Comparison of ENCODE assay signal across 8 cellular contexts in genomic region chr5:140261403-140262171, GRCh38. TPM values are rescaled to one million over a fixed set of nuclear protein-coding genes. Genes with fewer than 3 reads are reported as not detected.
DNase-seq lines count a peak whose midpoint lies in the region; ATAC-seq and TF ChIP-seq lines count a peak whose summit lies in the region.

No MANE protein-coding gene starts in this region.

- H3K27me3 ChIP-seq in SK-N-SH (ENCODE audit: insufficient read depth): no peaks in the 10 kb centered on the region
- H3K27me3 ChIP-seq in mucosa of rectum (ENCODE audit: control insufficient read depth in 2 of 2, insufficient read depth in 2 of 2, low read length in 2 of 2): no peaks in the 10 kb centered on the region

- H3K36me3 ChIP-seq in SK-N-SH (replicated peaks in 1 of 2; ENCODE audit: control insufficient read depth in 1 of 2, insufficient read depth in 2 of 2, low read length in 1 of 2) (peaks cover 2 to 3% of the 10 kb centered on the region in 2 experiments), mucosa of rectum (ENCODE audit: control insufficient read depth in 2 of 2, insufficient read depth in 2 of 2, low read length in 2 of 2) (peaks cover 0 to 4% of the 10 kb centered on the region in 2 donors)

- TF ChIP-seq RAD21 in SK-N-SH (IDR thresholded peaks at IDR 0.05; ENCODE audit: low read length): no peak

- no peak for TF ChIP-seq CTCF in HFF-Myc (IDR thresholded peaks at IDR 0.05; ENCODE audit: low read depth, low read length, missing control alignments)
- TF ChIP-seq CTCF in SK-N-SH (IDR thresholded peaks at IDR 0.05): peak; percentile 38

- peak; percentile 94 for DNase-seq in AG08395 (ENCODE audit: low spot score)
- peak; percentile 62 for DNase-seq in HFF-Myc (ENCODE audit: extremely low read depth, low read depth)
- DNase-seq in SK-N-SH: no peak
- peak; percentile 56 for DNase-seq in epithelial cell of prostate (ENCODE audit: low read depth, low spot score)

- peaks cover 30% of the 10 kb centered on the region for H3F3A ChIP-seq in SK-N-SH (replicated peaks; ENCODE audit: insufficient read depth)

- TF ChIP-seq EP300 in SK-N-SH (IDR thresholded peaks at IDR 0.05; ENCODE audit: borderline replicate concordance in 1 of 2, low read depth in 1 of 2, low read length in 1 of 2): no peak

- peak overlapping the region; percentile 6 for H3K4me2 ChIP-seq in SK-N-SH

- POLR2A ChIA-PET in SK-N-SH (lab: Yijun Ruan, JAX): interaction anchor here (0.6 kb wide), 1 partner anchor 830 kb away, joined by 5 read pairs; no protein-coding TSS in a partner anchor

- H3K9me2 ChIP-seq in SK-N-SH: no peaks in the 10 kb centered on the region

- H3K9me3 ChIP-seq in SK-N-SH (no peaks in the 10 kb centered on the region), mucosa of rectum (ENCODE audit: control insufficient read depth in 2 of 2, low read length in 2 of 2) (no peaks in the 10 kb centered on the region)

- no peak for ATAC-seq in GM18873 (IDR thresholded peaks at IDR 0.05; ENCODE audit: low FRiP score, unreplicated experiment)
- no peak for ATAC-seq in HG03521 (IDR thresholded peaks at IDR 0.05; ENCODE audit: unreplicated experiment)
- no peak for ATAC-seq in GM21390 (IDR thresholded peaks at IDR 0.05; ENCODE audit: unreplicated experiment)

- H3K27ac ChIP-seq in SK-N-SH (ENCODE audit: low read depth in 2 of 2, low read length in 1 of 2) (peak overlapping the region in 1 of 2 experiments; percentile 79; a peak in 2 of 4 replicates), epithelial cell of prostate (peak overlapping the region; percentile 89), mucosa of rectum (ENCODE audit: low read depth in 2 of 2, low read length in 2 of 2) (peak overlapping the region; percentile 82 to 91)

- peaks cover 50% of the 10 kb centered on the region for H3K79me2 ChIP-seq in SK-N-SH (ENCODE audit: insufficient read depth)

- CTCF ChIA-PET in SK-N-SH (lab: Yijun Ruan, JAX): interaction anchor here (1.0 to 3.1 kb wide), 5 partner anchors 17 to 90 kb away, joined by 3 to 14 read pairs (median 6); partner anchors contain the start of gene HBEGF

- H3K4me1 ChIP-seq in SK-N-SH (ENCODE audit: control insufficient read depth in 1 of 2, insufficient read depth in 2 of 2, low read depth in 1 of 2, low read length in 1 of 2): peaks cover 7 to 24% of the 10 kb centered on the region in 2 experiments; a peak in 3 of 4 replicates
- H3K4me1 ChIP-seq in mucosa of rectum (ENCODE audit: control insufficient read depth in 2 of 2, insufficient read depth in 2 of 2, low read length in 2 of 2): peaks cover 21 to 29% of the 10 kb centered on the region in 2 donors

- H2AFZ ChIP-seq in SK-N-SH (ENCODE audit: low read depth): peak overlapping the region; percentile 61

- no peaks in the 10 kb centered on the region for H4K20me1 ChIP-seq in SK-N-SH (ENCODE audit: insufficient read depth)

- WGBS in SK-N-SH (ENCODE audit: low lambda C conversion rate): 39% methylated on average over 8 of the region's 8 CpGs

- H3K4me3 ChIP-seq in HFF-Myc (replicated peaks; ENCODE audit: low read depth, low read length) (no peak overlapping the region), SK-N-SH (ENCODE audit: low read depth in 2 of 2, low read length in 1 of 2) (no peak overlapping the region), mucosa of rectum (ENCODE audit: low read length in 2 of 2) (no peak overlapping the region)

- no peak overlapping the region for H3K9ac ChIP-seq in SK-N-SH
- H3K9ac ChIP-seq in mucosa of rectum (ENCODE audit: low read depth in 1 of 2, low read length in 2 of 2): peak overlapping the region in 1 of 2 donors; percentile 49

TF ChIP-seq in SK-N-SH, 30 proteins besides CTCF, POLR2A, EP300 and RAD21:
- TF ChIP-seq RXRA (IDR thresholded peaks at IDR 0.05; ENCODE audit: borderline replicate concordance, low read depth) (no peak), REST (IDR thresholded peaks at IDR 0.05; ENCODE audit: low read depth, low read length) (no peak), YY1 (IDR thresholded peaks at IDR 0.05; ENCODE audit: low read depth) (no peak), PBX3 (IDR thresholded peaks at IDR 0.05) (peak; percentile 48), SMC3 (IDR thresholded peaks at IDR 0.05; ENCODE audit: low read depth, low read length) (no peak), IRF3 (IDR thresholded peaks at IDR 0.05; ENCODE audit: low read depth, low read length) (no peak), RCOR1 (IDR thresholded peaks at IDR 0.05; ENCODE audit: low read length) (no peak), FOXJ3 (CRISPR knock-in tag; IDR thresholded peaks at IDR 0.05) (no peak), JUND (IDR thresholded peaks at IDR 0.05) (peak; percentile 50; the same call in 1 of the 2 replicates), FOSL2 (IDR thresholded peaks at IDR 0.05; ENCODE audit: borderline replicate concordance, low read depth) (peak; percentile 78), ELF1 (IDR thresholded peaks at IDR 0.05) (no peak), EZH2phosphoT487 (IDR thresholded peaks at IDR 0.05; ENCODE audit: borderline replicate concordance, low read depth) (no peak), ZBTB33 (IDR thresholded peaks at IDR 0.05; ENCODE audit: borderline replicate concordance, low read depth) (no peak)

RNA-seq across cellular contexts. Expression of gene PFDN1, which starts 41.3 kb away (rescaled TPM):
- polyA plus RNA-seq in SK-N-SH (2012; rRNA removed): 55.2 and 63.6 TPM in 2 replicates
- 78.2 and 78.4 TPM in 2 replicates for polyA plus RNA-seq in SK-N-SH (2012; cell fraction: cytosol; rRNA removed)
- 31.6 and 34.6 TPM in 2 replicates for polyA plus RNA-seq in SK-N-SH (2012; cell fraction: nucleus; rRNA removed)
